In genomic region chr17:2244545-2245525, GRCh38 we compare ENCODE assay signal across 1 cellular context.
TF ChIP-seq lines count a peak whose summit lies in the region.

No MANE protein-coding gene starts in this region.

TF ChIP-seq in HepG2, 621 proteins besides CTCF, POLR2A, EP300 and RAD21 (continued from another document):
- peak; percentile 38; the same call in 1 of the 2 replicates for TF ChIP-seq FOXK1 (CRISPR knock-in tag; IDR thresholded peaks at IDR 0.05; ENCODE audit: borderline replicate concordance, low read depth)
- no peak for TF ChIP-seq TGIF2 (CRISPR knock-in tag; IDR thresholded peaks at IDR 0.05)
- TF ChIP-seq TAF1 (CRISPR knock-in tag; IDR thresholded peaks at IDR 0.05): no peak
- TF ChIP-seq ZNF550 (CRISPR knock-in tag; IDR thresholded peaks at IDR 0.05; ENCODE audit: borderline replicate concordance): no peak
- TF ChIP-seq ZNF205 (CRISPR knock-in tag; IDR thresholded peaks at IDR 0.05): 0 out of 2 replicates have a peak, but pooled peaks have one; percentile 29
- TF ChIP-seq TFDP1 (CRISPR knock-in tag; IDR thresholded peaks at IDR 0.05; ENCODE audit: borderline replicate concordance): peak; percentile 46; the same call in 1 of the 2 replicates
- no peak for TF ChIP-seq FLYWCH1 (CRISPR knock-in tag; IDR thresholded peaks at IDR 0.05)
- TF ChIP-seq ZNF543 (CRISPR knock-in tag; IDR thresholded peaks at IDR 0.05): no peak
- 0 out of 2 replicates have a peak, but pooled peaks have one; percentile 44 for TF ChIP-seq HMGXB3 (CRISPR knock-in tag; IDR thresholded peaks at IDR 0.05; ENCODE audit: borderline replicate concordance)
- no peak for TF ChIP-seq ZHX1 (CRISPR knock-in tag; IDR thresholded peaks at IDR 0.05; ENCODE audit: low read depth)
- TF ChIP-seq ZNF556 (CRISPR knock-in tag; IDR thresholded peaks at IDR 0.05; ENCODE audit: borderline replicate concordance): no peak
- TF ChIP-seq MXD4 (CRISPR knock-in tag; IDR thresholded peaks at IDR 0.05): peak; percentile 48; the same call in 1 of the 2 replicates
- 0 out of 2 replicates have a peak, but pooled peaks have one; percentile 17 for TF ChIP-seq GABPB1 (CRISPR knock-in tag; IDR thresholded peaks at IDR 0.05)
- no peak for TF ChIP-seq BRF2 (CRISPR knock-in tag; IDR thresholded peaks at IDR 0.05)
- no peak; the same call in 1 of the 2 replicates for TF ChIP-seq IKZF5 (CRISPR knock-in tag; IDR thresholded peaks at IDR 0.05)
- no peak for TF ChIP-seq SCMH1 (CRISPR knock-in tag; IDR thresholded peaks at IDR 0.05; ENCODE audit: borderline replicate concordance)
- TF ChIP-seq YY1 (IDR thresholded peaks at IDR 0.05; ENCODE audit: insufficient read depth, insufficient replicate concordance, low read depth, low read length): no peak
- TF ChIP-seq MAX (IDR thresholded peaks at IDR 0.05): 0 out of 2 replicates have a peak, but pooled peaks have one; percentile 32
- no peak for TF ChIP-seq PPARG (CRISPR knock-in tag; conservative IDR thresholded peaks at IDR 0.05)
- TF ChIP-seq ZNF407 (CRISPR knock-in tag; IDR thresholded peaks at IDR 0.05; ENCODE audit: not compliant biosample characterization): no peak
- TF ChIP-seq TFE3 (CRISPR knock-in tag; IDR thresholded peaks at IDR 0.05): 0 out of 2 replicates have a peak, but pooled peaks have one; percentile 26
- TF ChIP-seq ZBTB38 (CRISPR knock-in tag; IDR thresholded peaks at IDR 0.05): peak; percentile 57; the same call in 1 of the 2 replicates
- TF ChIP-seq SMARCC2 (IDR thresholded peaks at IDR 0.05): no peak
- no peak for TF ChIP-seq ZNF235 (CRISPR knock-in tag; IDR thresholded peaks at IDR 0.05; ENCODE audit: borderline replicate concordance)
- TF ChIP-seq NFIB (CRISPR knock-in tag; IDR thresholded peaks at IDR 0.05; ENCODE audit: borderline replicate concordance): no peak
- TF ChIP-seq ZSCAN21 (CRISPR knock-in tag; IDR thresholded peaks at IDR 0.05; ENCODE audit: borderline replicate concordance): no peak
- TF ChIP-seq DRAP1 (CRISPR knock-in tag; IDR thresholded peaks at IDR 0.05): 0 out of 2 replicates have a peak, but pooled peaks have one; percentile 18
- no peak for TF ChIP-seq ZNF740 (CRISPR knock-in tag; IDR thresholded peaks at IDR 0.05)
- TF ChIP-seq MATR3 (CRISPR knock-in tag; IDR thresholded peaks at IDR 0.05): no peak
- TF ChIP-seq GATAD2A (CRISPR knock-in tag; IDR thresholded peaks at IDR 0.05): peak; percentile 50; the same call in 1 of the 2 replicates
